1 cellular context compared by ENCODE assay signal in genomic region chr2:128594953-128595677, GRCh38.
A peak's percentile ranks its signal among the peaks of the same experiment; 100 is the strongest.
TF ChIP-seq lines count a peak whose summit lies in the region.

No MANE protein-coding gene starts in this region.

TF ChIP-seq in HepG2, 621 proteins besides CTCF, POLR2A, EP300 and RAD21 (continued from another document and continues in another):
- TF ChIP-seq HBP1 (CRISPR knock-in tag; IDR thresholded peaks at IDR 0.05; ENCODE audit: low read depth), result peak; percentile 54; the same call in 1 of the 2 replicates
- TF ChIP-seq DR1 (CRISPR knock-in tag; IDR thresholded peaks at IDR 0.05), result no peak
- TF ChIP-seq ZGPAT (CRISPR knock-in tag; IDR thresholded peaks at IDR 0.05), result peak; percentile 55; the same call in 1 of the 2 replicates
- no peak for TF ChIP-seq ZNF18 (CRISPR knock-in tag; IDR thresholded peaks at IDR 0.05; ENCODE audit: insufficient replicate concordance)
- TF ChIP-seq ZNF329 (CRISPR knock-in tag; IDR thresholded peaks at IDR 0.05; ENCODE audit: low read depth), result no peak
- no peak for TF ChIP-seq ATF4 (CRISPR knock-in tag; IDR thresholded peaks at IDR 0.05)
- no peak for TF ChIP-seq ZNF180 (CRISPR knock-in tag; IDR thresholded peaks at IDR 0.05; ENCODE audit: borderline replicate concordance, low read depth)
- peak; percentile 76; the same call in 1 of the 2 replicates for TF ChIP-seq ZNF331 (CRISPR knock-in tag; IDR thresholded peaks at IDR 0.05)
- no peak for TF ChIP-seq ZNF234 (CRISPR knock-in tag; conservative IDR thresholded peaks at IDR 0.05)
- TF ChIP-seq ATAD3A (CRISPR knock-in tag; IDR thresholded peaks at IDR 0.05), result no peak
- TF ChIP-seq GZF1 (CRISPR knock-in tag; IDR thresholded peaks at IDR 0.05), result no peak
- peak; percentile 37; the same call in 1 of the 2 replicates for TF ChIP-seq ZNF281 (CRISPR knock-in tag; IDR thresholded peaks at IDR 0.05; ENCODE audit: borderline replicate concordance)
- TF ChIP-seq ZNF589 (CRISPR knock-in tag; conservative IDR thresholded peaks at IDR 0.05), result no peak
- no peak for TF ChIP-seq MLLT10 (CRISPR knock-in tag; IDR thresholded peaks at IDR 0.05)
- TF ChIP-seq KDM5B (CRISPR knock-in tag; IDR thresholded peaks at IDR 0.05; ENCODE audit: borderline replicate concordance), result 0 out of 2 replicates have a peak, but pooled peaks have one; percentile 44
- peak; percentile 52; the same call in 1 of the 2 replicates for TF ChIP-seq ERF (CRISPR knock-in tag; IDR thresholded peaks at IDR 0.05)
- TF ChIP-seq MLX (CRISPR knock-in tag; IDR thresholded peaks at IDR 0.05), result peak; percentile 100
- TF ChIP-seq ZFP90 (CRISPR knock-in tag; IDR thresholded peaks at IDR 0.05; ENCODE audit: borderline replicate concordance), result no peak
- no peak for TF ChIP-seq SNAI1 (CRISPR knock-in tag; IDR thresholded peaks at IDR 0.05; ENCODE audit: borderline replicate concordance)
- TF ChIP-seq HMGXB4 (CRISPR knock-in tag; IDR thresholded peaks at IDR 0.05; ENCODE audit: borderline replicate concordance in 1 of 2, low read depth in 1 of 2), result peak in 1 of 2 experiments; percentile 41; a peak in 1 of 4 replicates
- TF ChIP-seq POGZ (CRISPR knock-in tag; IDR thresholded peaks at IDR 0.05), result peak; percentile 53; the same call in 1 of the 2 replicates
- TF ChIP-seq ELF3 (CRISPR knock-in tag; IDR thresholded peaks at IDR 0.05), result peak; percentile 90
- TF ChIP-seq PAX8 (CRISPR knock-in tag; IDR thresholded peaks at IDR 0.05; ENCODE audit: borderline replicate concordance), result no peak
- no peak for TF ChIP-seq SOX6 (IDR thresholded peaks at IDR 0.05)
- TF ChIP-seq SOX6 (CRISPR knock-in tag; IDR thresholded peaks at IDR 0.05), result peak; percentile 64
- TF ChIP-seq U2AF1 (optimal IDR thresholded peaks at IDR 0.05; ENCODE audit: low read depth, low read length), result peak; percentile 34
- TF ChIP-seq SAP130 (CRISPR knock-in tag; IDR thresholded peaks at IDR 0.05; ENCODE audit: low read depth), result peak; percentile 81
- no peak for TF ChIP-seq ONECUT2 (CRISPR knock-in tag; IDR thresholded peaks at IDR 0.05)
- peak; percentile 43; the same call in 1 of the 2 replicates for TF ChIP-seq ZNF687 (CRISPR knock-in tag; IDR thresholded peaks at IDR 0.05)
- no peak for TF ChIP-seq NBN (conservative IDR thresholded peaks at IDR 0.05)
- TF ChIP-seq PAXIP1 (CRISPR knock-in tag; conservative IDR thresholded peaks at IDR 0.05), result peak; percentile 54
- no peak for TF ChIP-seq GLI4 (CRISPR knock-in tag; IDR thresholded peaks at IDR 0.05; ENCODE audit: borderline replicate concordance)
- TF ChIP-seq SPEN (CRISPR knock-in tag; IDR thresholded peaks at IDR 0.05; ENCODE audit: low read depth), result peak; percentile 55; the same call in 1 of the 2 replicates
- TF ChIP-seq SNRNP70 (IDR thresholded peaks at IDR 0.05; ENCODE audit: low read depth, low read length), result no peak
- TF ChIP-seq RFXANK (CRISPR knock-in tag; IDR thresholded peaks at IDR 0.05), result no peak
- TF ChIP-seq SMARCE1 (IDR thresholded peaks at IDR 0.05; ENCODE audit: borderline replicate concordance), result no peak
- TF ChIP-seq SUZ12 (IDR thresholded peaks at IDR 0.05; ENCODE audit: low read depth, low read length), result no peak
- no peak for TF ChIP-seq TBX3 (IDR thresholded peaks at IDR 0.05; ENCODE audit: borderline replicate concordance)
- 0 out of 2 replicates have a peak, but pooled peaks have one; percentile 3 for TF ChIP-seq BHLHE40 (IDR thresholded peaks at IDR 0.05; ENCODE audit: low read length)
- no peak; the same call in none of the 2 replicates for TF ChIP-seq TBX2 (CRISPR knock-in tag; IDR thresholded peaks at IDR 0.05; ENCODE audit: borderline replicate concordance)
- 0 out of 2 replicates have a peak, but pooled peaks have one; percentile 44 for TF ChIP-seq MYPOP (CRISPR knock-in tag; IDR thresholded peaks at IDR 0.05)
- TF ChIP-seq ZNF773 (CRISPR knock-in tag; IDR thresholded peaks at IDR 0.05; ENCODE audit: borderline replicate concordance), result no peak
- TF ChIP-seq MYNN (CRISPR knock-in tag; IDR thresholded peaks at IDR 0.05; ENCODE audit: low read depth), result no peak
- peak; percentile 97 for TF ChIP-seq ZMYM3 (CRISPR knock-in tag; IDR thresholded peaks at IDR 0.05)
